26 cellular contexts compared by ENCODE assay signal in the genomic region with DNA sequence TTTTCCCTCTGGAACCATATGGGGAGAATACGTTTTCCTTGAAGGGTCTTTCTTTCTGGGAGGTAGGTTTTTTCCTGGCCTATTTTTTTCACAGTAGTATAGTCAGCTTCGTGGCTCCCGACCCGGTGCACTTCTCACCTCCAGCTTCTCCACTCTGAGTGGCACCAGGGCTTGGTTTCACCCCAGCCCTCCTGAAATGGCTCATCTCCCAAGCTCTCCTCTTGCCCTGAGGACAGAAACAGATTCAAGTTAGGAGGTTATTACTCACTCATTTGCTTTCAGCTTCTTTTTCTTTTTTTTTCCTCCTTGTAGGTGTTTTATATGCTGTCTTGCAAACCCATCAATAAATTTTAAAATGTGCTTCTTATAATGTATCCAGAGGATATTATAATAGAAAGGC.
DNase-seq lines count a peak whose midpoint lies in the region; ATAC-seq and TF ChIP-seq lines count a peak whose summit lies in the region.
"Had no signal": no experiment of that assay in that cellular context is flagged by ENCODE, and none has a peak within 500 bp of the region (broad histone marks: within the 10 kb centered on the region; RNA-seq: fewer than 3 reads in every experiment).

No MANE protein-coding gene starts in this region.

- H3K36me3 Mint-ChIP-seq in glutamatergic neuron (ENCODE audit: unreplicated experiment), result peaks cover 7% of the 10 kb centered on the region
- H3K36me3 Mint-ChIP-seq: CD4-positive, alpha-beta memory T cell had no signal

- no peaks in the 10 kb centered on the region for H3K9me3 Mint-ChIP-seq in glutamatergic neuron (ENCODE audit: unreplicated experiment)

- peak overlapping the region; percentile 25; the same call in 1 of the 2 replicates for H3K27ac ChIP-seq in VCaP
- H3K27ac ChIP-seq: BLaER1 treated with 17β-estradiol and CSF1 and Interleukin-3, amounts not matched to agents 10 nM and 100 nM had no signal

- no peak overlapping the region for H3K27ac Mint-ChIP-seq in glutamatergic neuron (ENCODE audit: unreplicated experiment)
- H3K27ac Mint-ChIP-seq: CD4-positive, alpha-beta memory T cell had no signal

- TF ChIP-seq CTCF in VCaP (conservative IDR thresholded peaks at IDR 0.05), result no peak
- TF ChIP-seq CTCF in glutamatergic neuron (IDR thresholded peaks at IDR 0.05; ENCODE audit: partially characterized antibody, unreplicated experiment), result no peak

- ATAC-seq in HG03432 (IDR thresholded peaks at IDR 0.05; ENCODE audit: unreplicated experiment) (no peak), HG02763 (IDR thresholded peaks at IDR 0.05; ENCODE audit: unreplicated experiment) (no peak)
- ATAC-seq: K562 had no signal

- DNase-seq in EH (ENCODE audit: low read depth) (peak; percentile 43), M059J (ENCODE audit: low read depth) (peak; percentile 87), islet precursor cell (peak; percentile 84), KG1 (lab: John Stamatoyannopoulos, UW) (no peak), glutamatergic neuron (no peak)
- DNase-seq: 8988T; Caco-2; CD4-positive, alpha-beta memory T cell; DMS 273 treated with DMSO at 0.1 percent for 48 hours; DMS79 treated with DMSO at 0.1 percent for 48 hours; H9; MV-4-11; NCI-H1694; NCI-H2081; NCI-H2171; NCI-H446; NCI-H526; OCI-M1; RPMI8226; SIG-M5; SK-N-SH had no signal

- H3K4me3 Mint-ChIP-seq in glutamatergic neuron (ENCODE audit: unreplicated experiment), result no peak overlapping the region
- H3K4me3 Mint-ChIP-seq: CD4-positive, alpha-beta memory T cell; H9 had no signal

- H3K4me1 Mint-ChIP-seq in glutamatergic neuron (ENCODE audit: low read depth, unreplicated experiment), result no peaks in the 10 kb centered on the region
- H3K4me1 Mint-ChIP-seq: CD4-positive, alpha-beta memory T cell; H9 had no signal

- H3K27me3 Mint-ChIP-seq in glutamatergic neuron (ENCODE audit: unreplicated experiment), result no peaks in the 10 kb centered on the region

Comparison
In these comparisons a context has a peak if more than half of its experiments do, and no peak if none do; other contexts are left out.
1. DNase-seq: peak in EH (single experiment), M059J (single experiment) and islet precursor cell (single experiment); none in KG1 (single experiment) and glutamatergic neuron (single experiment).